Comparison of ENCODE assay signal across 34 cellular contexts in the genomic region with DNA sequence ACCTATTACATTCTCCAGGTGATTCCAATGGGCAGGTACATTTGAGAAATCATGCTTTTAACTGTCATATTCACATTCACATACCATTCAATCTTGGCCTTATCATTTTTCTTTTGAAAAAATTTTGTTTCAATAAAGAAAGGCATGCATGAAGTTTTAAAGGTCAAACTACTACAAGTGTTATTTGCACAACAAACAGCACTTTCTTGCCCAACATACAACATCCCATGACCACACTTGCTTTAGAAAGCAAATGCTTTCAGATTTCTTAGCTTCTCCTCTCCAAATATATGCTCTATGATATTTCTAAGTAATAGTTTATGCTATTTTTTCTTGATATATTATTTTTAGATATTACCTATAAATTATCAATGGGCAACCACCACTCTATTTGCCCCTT. TPM values are rescaled to one million over a fixed set of nuclear protein-coding genes. Genes with fewer than 3 reads are reported as not detected.
"Had no signal": no experiment of that assay in that cellular context is flagged by ENCODE, and none has a peak within 500 bp of the region (broad histone marks: within the 10 kb centered on the region; RNA-seq: fewer than 3 reads in every experiment).

No MANE protein-coding gene starts in this region.

- FAIRE-seq: bronchial epithelial cell had no signal

- H3K27ac ChIP-seq: adrenal gland, ascending aorta, body of pancreas, brain microvascular endothelial cell, breast epithelium, cardiac muscle cell had no signal

- H3K36me3 ChIP-seq: adrenal gland, ascending aorta, brain microvascular endothelial cell, breast epithelium, cardiac muscle cell had no signal

- DNase-seq: activated effector memory CD4-positive, alpha-beta T cell treated with anti-CD3 and anti-CD28 coated beads, Interleukin-2, amount 50 U/mL, for 16 hours; activated effector memory CD4-positive, alpha-beta T cell treated with Interleukin-2 at 50 U/mL for 16 hours; activated gamma-delta T cell; activated gamma-delta T cell treated with Interleukin-2 at 50 U/mL for 16 hours; activated naive CD4-positive, alpha-beta T cell; activated naive CD4-positive, alpha-beta T cell treated with anti-CD3 and anti-CD28 coated beads for 36 hours; activated naive CD4-positive, alpha-beta T cell treated with anti-CD3 and anti-CD28 coated beads, Interleukin-2, amount 10 ng/mL, durations not matched to agents 7 days and 5 days; activated naive CD4-positive, alpha-beta T cell treated with anti-CD3 and anti-CD28 coated beads, Interleukin-2, amount 50 U/mL, for 16 hours; activated naive CD4-positive, alpha-beta T cell treated with Interleukin-2 at 50 U/mL for 16 hours; activated naive CD8-positive, alpha-beta T cell treated with anti-CD3 and anti-CD28 coated beads for 36 hours; activated naive CD8-positive, alpha-beta T cell treated with anti-CD3 and anti-CD28 coated beads, Interleukin-2, amount 10 ng/mL, durations not matched to agents 7 days and 5 days; activated naive CD8-positive, alpha-beta T cell treated with anti-CD3 and anti-CD28 coated beads, Interleukin-2, amount 50 U/mL, for 24 hours; activated T-cell treated with anti-CD3 and anti-CD28 coated beads, Interleukin-2, amount 50 U/mL, for 1 hour; activated T-cell treated with anti-CD3 and anti-CD28 coated beads, Interleukin-2, amount 50 U/mL, for 24 hours; activated T-cell treated with anti-CD3 and anti-CD28 coated beads, Interleukin-2, amount 50 U/mL, for 4 hours; activated T-cell treated with anti-CD3 and anti-CD28 coated beads, Interleukin-2, amount 50 U/mL, for 48 hours; activated T-cell treated with anti-CD3 and anti-CD28 coated beads, Interleukin-2, amount 50 U/mL, for 72 hours; adrenal gland; amniotic stem cell; amygdala; anterior cingulate cortex; aorta; body of pancreas; brain microvascular endothelial cell; caudate nucleus; central memory CD4-positive, alpha-beta T cell; cerebellar nuclear complex had no signal

- H3K4me3 ChIP-seq: adrenal gland, ascending aorta, body of pancreas, breast epithelium, cardiac muscle cell had no signal

- H3K27me3 ChIP-seq: adrenal gland, ascending aorta, body of pancreas, brain microvascular endothelial cell, breast epithelium, cardiac muscle cell had no signal

- H3K9me3 ChIP-seq: adrenal gland, ascending aorta, body of pancreas had no signal

- H3K4me1 ChIP-seq: adrenal gland, ascending aorta, body of pancreas, breast epithelium had no signal

- ATAC-seq: activated naive CD4-positive, alpha-beta T cell treated with anti-CD3 and anti-CD28 coated beads, Interleukin-2, amount 50 U/mL, for 72 hours; activated naive CD8-positive, alpha-beta T cell treated with anti-CD3 and anti-CD28 coated beads, Interleukin-2, amount 50 U/mL, for 24 hours; activated T-cell treated with anti-CD3 and anti-CD28 coated beads, Interleukin-2, amount 50 U/mL, for 4 hours; activated T-cell treated with anti-CD3 and anti-CD28 coated beads, Interleukin-2, amount 50 U/mL, for 72 hours; activated T-helper 17 cell treated with anti-CD3 and anti-CD28 coated beads, Interleukin-2, amount 50 U/mL, for 72 hours; body of pancreas had no signal

RNA-seq across cellular contexts. Expression of gene NLGN4X, which starts 58.2 kb away (rescaled TPM):
- total RNA-seq: activated naive CD4-positive, alpha-beta T cell treated with anti-CD3 and anti-CD28 coated beads for 36 hours; activated naive CD8-positive, alpha-beta T cell treated with anti-CD3 and anti-CD28 coated beads for 36 hours; activated naive CD8-positive, alpha-beta T cell treated with anti-CD3 and anti-CD28 coated beads, Interleukin-2, amount 10 ng/mL, durations not matched to agents 7 days and 5 days; activated T-helper 1 cell treated with anti-CD3 and anti-CD28 coated beads, Interleukin-12 subunit alpha, Interleukin-12 subunit beta, Interleukin-2, Interleukin-4 antibody, amounts not matched to agents 30 ng/mL and 10 ng/mL and 1 ng/mL, durations not matched to agents 14 hours and 24 hours and 36 hours; activated T-helper 17 cell treated with anti-CD3 and anti-CD28 coated beads, Interleukin-2, amount 50 U/mL, for 72 hours; bronchial epithelial cell had no signal
